In the genomic region with DNA sequence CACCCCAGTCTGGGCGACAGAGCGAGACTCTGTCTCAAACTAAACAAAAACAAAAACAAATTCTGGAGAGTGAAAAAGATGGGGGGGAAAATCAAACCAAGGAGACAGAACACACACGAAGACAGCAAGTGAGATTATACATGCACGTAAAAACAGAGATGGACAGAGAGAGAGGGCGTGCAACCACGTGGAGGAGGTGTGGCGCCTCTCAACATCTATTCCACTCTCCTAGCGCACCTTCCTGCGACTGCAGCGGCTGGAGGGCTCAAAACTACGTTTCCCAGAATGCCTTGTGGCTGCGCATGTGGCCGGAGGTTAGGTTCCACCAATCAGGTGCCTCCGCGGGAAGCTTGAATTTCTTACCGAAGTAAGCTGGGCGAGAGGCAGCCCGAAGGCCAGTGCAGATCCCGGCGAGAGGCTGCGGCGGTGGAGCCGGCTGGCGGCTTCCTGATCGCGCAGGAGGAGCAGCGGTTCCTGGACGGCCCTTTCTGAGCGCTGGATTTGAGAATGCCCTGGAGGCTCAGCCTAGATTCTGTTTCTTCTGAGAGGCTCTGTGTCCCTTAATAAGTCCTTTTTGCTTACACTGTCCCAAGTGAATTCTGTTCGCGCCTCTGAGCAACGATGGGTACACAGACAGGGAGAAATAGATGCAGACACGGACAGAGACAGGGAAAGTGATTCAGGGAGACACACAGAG, we compare ENCODE assay signal across 8 cellular contexts. TPM values are rescaled to one million over a fixed set of nuclear protein-coding genes. Genes with fewer than 3 reads are reported as not detected.
A peak's percentile ranks its signal among the peaks of the same experiment; 100 is the strongest.
DNase-seq lines count a peak whose midpoint lies in the region; ATAC-seq, FAIRE-seq and TF ChIP-seq lines count a peak whose summit lies in the region.

No MANE protein-coding gene starts in this region.

- H3K18ac ChIP-seq in neuronal stem cell (ENCODE audit: low read length): no peak overlapping the region

- H3K27me3 ChIP-seq in Loucy (ENCODE audit: insufficient read depth, low read length, poor library complexity, severe bottlenecking) (no peaks in the 10 kb centered on the region), neuronal stem cell (ENCODE audit: control insufficient read depth in 3 of 3, insufficient read depth in 3 of 3, low read depth in 1 of 3, low read length in 3 of 3) (peaks cover 0 to 2% (median 0%) of the 10 kb centered on the region in 3 experiments)

- WGBS in neuronal stem cell (ENCODE audit: extremely low coverage in 2 of 2, insufficient read length in 2 of 2, insufficient replicate concordance in 1 of 2), 2 donors: no CpG with 5 or more reads among the region's 33 CpGs

- H3K4me1 ChIP-seq in Loucy (ENCODE audit: insufficient read depth, low read length, poor library complexity, severe bottlenecking) (peaks cover 8% of the 10 kb centered on the region), neuronal stem cell (ENCODE audit: control insufficient read depth in 2 of 2, insufficient read depth in 1 of 2, low read depth in 1 of 2, low read length in 2 of 2) (peaks cover 5 to 7% of the 10 kb centered on the region in 2 donors)

- H3K9ac ChIP-seq in Loucy (ENCODE audit: low read depth, low read length, poor library complexity, severe bottlenecking) (peak overlapping the region; percentile 94), neuronal stem cell (ENCODE audit: low read depth, low read length, poor library complexity) (no peak overlapping the region)

- H3K9me3 ChIP-seq in Loucy (ENCODE audit: insufficient read depth, low read depth, low read length) (no peaks in the 10 kb centered on the region), neuronal stem cell (replicated peaks in 1 of 2; ENCODE audit: control insufficient read depth in 2 of 2, insufficient read depth in 1 of 2, low read depth in 1 of 2, low read length in 2 of 2) (peaks cover 0 to 3% of the 10 kb centered on the region in 2 donors)

- peak overlapping the region; percentile 82 for H2AFZ ChIP-seq in Loucy (ENCODE audit: low read length)
- peak overlapping the region; percentile 74 for H2AFZ ChIP-seq in neuronal stem cell (ENCODE audit: low read length)

- peak overlapping the region; percentile 6 for H3K27ac Mint-ChIP-seq in activated T-cell treated with anti-CD3 and anti-CD28 coated beads, Interleukin-2, amount 50 U/mL, for 72 hours

- peaks cover 14% of the 10 kb centered on the region for H3K4me1 Mint-ChIP-seq in activated T-cell treated with anti-CD3 and anti-CD28 coated beads, Interleukin-2, amount 50 U/mL, for 72 hours (ENCODE audit: low read depth)

- no peak overlapping the region for H4K91ac ChIP-seq in neuronal stem cell (ENCODE audit: low read depth, low read length, poor library complexity)

- H3K4me3 ChIP-seq in Loucy (ENCODE audit: low read length, poor library complexity, severe bottlenecking): peak overlapping the region; percentile 91
- H3K4me3 ChIP-seq in foreskin fibroblast (ENCODE audit: low read depth in 1 of 2, low read length in 2 of 2): peak overlapping the region in 1 of 2 donors; percentile 1
- peak overlapping the region; percentile 43 to 65 for H3K4me3 ChIP-seq in neuronal stem cell (ENCODE audit: low read length in 2 of 2)

- DNase-seq in Ammon's horn (ENCODE audit: low spot score) (peak; percentile 92), RCC 7860 (ENCODE audit: low spot score) (peak; percentile 61), foreskin fibroblast (peak; percentile 77 to 90), neuronal stem cell (ENCODE audit: low spot score) (peak; percentile 93), substantia nigra (lab: John Stamatoyannopoulos, UW) (peak; percentile 11 to 88 (median 71))
- peak; percentile 87 to 93 for DNase-seq in activated T-cell treated with anti-CD3 and anti-CD28 coated beads, Interleukin-2, amount 50 U/mL, for 72 hours

- no peak for FAIRE-seq in RCC 7860 (lab: Jason Lieb, UNC)

- H3K4ac ChIP-seq in neuronal stem cell (ENCODE audit: low read length): no peak overlapping the region

- no peaks in the 10 kb centered on the region for H4K20me1 ChIP-seq in Loucy (ENCODE audit: insufficient read depth, low read length, poor library complexity, severe bottlenecking)

- H2BK5ac ChIP-seq in neuronal stem cell (ENCODE audit: low read length): no peak overlapping the region

- H3K14ac ChIP-seq in neuronal stem cell (ENCODE audit: low read length): no peak overlapping the region

- H3K27ac ChIP-seq in neuronal stem cell (replicated peaks; ENCODE audit: low read length) (no peak overlapping the region), substantia nigra (ENCODE audit: low read depth, low read length, poor library complexity, severe bottlenecking) (no peak overlapping the region)

- no peaks in the 10 kb centered on the region for H3K36me3 Mint-ChIP-seq in activated T-cell treated with anti-CD3 and anti-CD28 coated beads, Interleukin-2, amount 50 U/mL, for 72 hours (ENCODE audit: insufficient read depth in 2 of 2)

- H3K9me2 ChIP-seq in Loucy (replicated peaks; ENCODE audit: low read depth, low read length): no peaks in the 10 kb centered on the region

- H3K4me2 ChIP-seq in Loucy (ENCODE audit: low read depth, low read length, poor library complexity, severe bottlenecking) (peak overlapping the region; percentile 88), neuronal stem cell (ENCODE audit: insufficient read depth, low read length, poor library complexity, severe bottlenecking) (peak overlapping the region; percentile 43)

- H2BK120ac ChIP-seq in neuronal stem cell (ENCODE audit: low read depth, low read length): no peak overlapping the region

- H2BK12ac ChIP-seq in neuronal stem cell (ENCODE audit: low read length): no peak overlapping the region

- peak; percentile 44 for TF ChIP-seq CTCF in Loucy (conservative IDR thresholded peaks at IDR 0.05; ENCODE audit: low read length)
- no peak for TF ChIP-seq CTCF in foreskin fibroblast (IDR thresholded peaks at IDR 0.05; ENCODE audit: low read depth, low read length)

- no peaks in the 10 kb centered on the region for H3K79me1 ChIP-seq in neuronal stem cell (ENCODE audit: low read depth, low read length)

- H4K8ac ChIP-seq in neuronal stem cell (ENCODE audit: low read depth, low read length): no peak overlapping the region

- no peaks in the 10 kb centered on the region for H3K79me2 ChIP-seq in Loucy (ENCODE audit: insufficient read depth, low read length)

- H3K23ac ChIP-seq in neuronal stem cell (ENCODE audit: low read depth, low read length, poor library complexity): no peak overlapping the region

- peak; percentile 99 to 100 for ATAC-seq in activated T-cell treated with anti-CD3 and anti-CD28 coated beads, Interleukin-2, amount 50 U/mL, for 72 hours (replicated peaks in 1 of 2)

- peaks cover 28% of the 10 kb centered on the region for H3K27me3 Mint-ChIP-seq in activated T-cell treated with anti-CD3 and anti-CD28 coated beads, Interleukin-2, amount 50 U/mL, for 72 hours (ENCODE audit: low read depth)

- H3K4me3 Mint-ChIP-seq in activated T-cell treated with anti-CD3 and anti-CD28 coated beads, Interleukin-2, amount 50 U/mL, for 72 hours: peak overlapping the region; percentile 81 to 85

- no peak overlapping the region for H2BK15ac ChIP-seq in neuronal stem cell (ENCODE audit: low read length)

- H3F3A ChIP-seq in Loucy (ENCODE audit: low read depth): no peaks in the 10 kb centered on the region

- no peaks in the 10 kb centered on the region for H3K9me3 Mint-ChIP-seq in activated T-cell treated with anti-CD3 and anti-CD28 coated beads, Interleukin-2, amount 50 U/mL, for 72 hours

- H3K36me3 ChIP-seq in Loucy (ENCODE audit: insufficient read depth, low read length) (no peaks in the 10 kb centered on the region), neuronal stem cell (replicated peaks in 1 of 2; ENCODE audit: control insufficient read depth in 2 of 2, insufficient read depth in 2 of 2, low read length in 2 of 2) (no peaks in the 10 kb centered on the region)

- peak; percentile 83 for TF ChIP-seq POLR2A in GM19099 (IDR thresholded peaks at IDR 0.05; ENCODE audit: extremely low read depth, insufficient read length, low read depth)

- H2AK5ac ChIP-seq in neuronal stem cell (ENCODE audit: low read depth, low read length): no peak overlapping the region

RNA-seq across cellular contexts. Expression of gene NANOS2, which starts 13.1 kb away (rescaled TPM):
- total RNA-seq in activated T-cell treated with anti-CD3 and anti-CD28 coated beads, Interleukin-2, amount 50 U/mL, for 72 hours: not detected
- 0.11 TPM for polyA plus RNA-seq in neuronal stem cell (2013, experiment 1 of 2)
- 0.12 TPM for polyA plus RNA-seq in neuronal stem cell (2013, experiment 2 of 2)

RNA-seq across cellular contexts. Expression of gene MYPOP, which starts 25.3 kb away (rescaled TPM):
- total RNA-seq in activated T-cell treated with anti-CD3 and anti-CD28 coated beads, Interleukin-2, amount 50 U/mL, for 72 hours: 10 to 100 TPM in 1 of 2 donors, 1 to 10 TPM in 1; 9.2 to 10.9 TPM
- 11.4 TPM for polyA plus RNA-seq in neuronal stem cell (2013, experiment 1 of 2)
- 11.5 TPM for polyA plus RNA-seq in neuronal stem cell (2013, experiment 2 of 2)

RNA-seq across cellular contexts. Expression of gene IRF2BP1, which starts 41.8 kb away (rescaled TPM):
- 10 to 100 TPM; 16.3 to 19.9 TPM for total RNA-seq in activated T-cell treated with anti-CD3 and anti-CD28 coated beads, Interleukin-2, amount 50 U/mL, for 72 hours
- 14.0 TPM for polyA plus RNA-seq in neuronal stem cell (2013, experiment 1 of 2)
- polyA plus RNA-seq in neuronal stem cell (2013, experiment 2 of 2): 14.4 TPM

RNA-seq across cellular contexts. Expression of gene NOVA2, which starts 46.0 kb away (rescaled TPM):
- total RNA-seq in activated T-cell treated with anti-CD3 and anti-CD28 coated beads, Interleukin-2, amount 50 U/mL, for 72 hours: under 1 TPM; 0.38 to 0.58 TPM
- polyA plus RNA-seq in neuronal stem cell (2013, experiment 1 of 2): 12.8 TPM
- 13.4 TPM for polyA plus RNA-seq in neuronal stem cell (2013, experiment 2 of 2)
